1 cellular context compared by ENCODE assay signal in the genomic region with DNA sequence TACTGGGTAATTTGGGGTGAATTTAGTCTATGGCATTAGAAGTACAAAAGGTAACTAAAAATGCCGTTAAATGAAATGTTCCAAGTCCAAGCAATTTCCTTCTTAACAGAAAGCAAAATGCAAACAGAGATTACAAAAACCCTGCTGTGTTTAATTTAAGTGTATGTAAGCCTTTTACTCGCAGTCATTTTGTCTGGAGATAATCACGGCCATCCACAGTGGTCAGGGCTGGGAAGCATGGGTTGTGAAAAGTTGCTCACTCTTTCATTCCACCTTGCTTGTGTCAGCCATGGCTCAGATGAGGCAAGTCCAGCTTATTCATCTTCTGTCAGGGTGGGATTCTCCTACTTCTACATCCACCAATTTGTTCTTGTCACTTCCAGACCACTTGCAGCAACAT.
TF ChIP-seq lines count a peak whose summit lies in the region.

No MANE protein-coding gene starts in this region.

TF ChIP-seq in HepG2, 621 proteins besides CTCF, POLR2A, EP300 and RAD21 (continued from another document):
- TF ChIP-seq ZNF776 (CRISPR knock-in tag; IDR thresholded peaks at IDR 0.05) (no peak), SALL2 (CRISPR knock-in tag; IDR thresholded peaks at IDR 0.05) (no peak), TOE1 (CRISPR knock-in tag; IDR thresholded peaks at IDR 0.05) (no peak), ZNF253 (CRISPR knock-in tag; IDR thresholded peaks at IDR 0.05; ENCODE audit: borderline replicate concordance) (no peak), ZFP90 (CRISPR knock-in tag; IDR thresholded peaks at IDR 0.05; ENCODE audit: borderline replicate concordance) (no peak), ZNF720 (CRISPR knock-in tag; IDR thresholded peaks at IDR 0.05) (no peak), TCF12 (IDR thresholded peaks at IDR 0.05) (no peak), TCF12 (CRISPR knock-in tag; IDR thresholded peaks at IDR 0.05) (no peak), KDM5A (IDR thresholded peaks at IDR 0.05; ENCODE audit: borderline replicate concordance, low read length) (no peak), ZNF331 (CRISPR knock-in tag; IDR thresholded peaks at IDR 0.05) (no peak)
- TF ChIP-seq, protein P1, sequence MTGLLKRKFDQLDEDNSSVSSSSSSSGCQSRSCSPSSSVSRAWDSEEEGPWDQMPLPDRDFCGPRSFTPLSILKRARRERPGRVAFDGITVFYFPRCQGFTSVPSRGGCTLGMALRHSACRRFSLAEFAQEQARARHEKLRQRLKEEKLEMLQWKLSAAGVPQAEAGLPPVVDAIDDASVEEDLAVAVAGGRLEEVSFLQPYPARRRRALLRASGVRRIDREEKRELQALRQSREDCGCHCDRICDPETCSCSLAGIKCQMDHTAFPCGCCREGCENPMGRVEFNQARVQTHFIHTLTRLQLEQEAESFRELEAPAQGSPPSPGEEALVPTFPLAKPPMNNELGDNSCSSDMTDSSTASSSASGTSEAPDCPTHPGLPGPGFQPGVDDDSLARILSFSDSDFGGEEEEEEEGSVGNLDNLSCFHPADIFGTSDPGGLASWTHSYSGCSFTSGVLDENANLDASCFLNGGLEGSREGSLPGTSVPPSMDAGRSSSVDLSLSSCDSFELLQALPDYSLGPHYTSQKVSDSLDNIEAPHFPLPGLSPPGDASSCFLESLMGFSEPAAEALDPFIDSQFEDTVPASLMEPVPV (CRISPR knock-in tag; IDR thresholded peaks at IDR 0.05) = no peak
